Comparison of ENCODE assay signal across 1 cellular context in the genomic region with DNA sequence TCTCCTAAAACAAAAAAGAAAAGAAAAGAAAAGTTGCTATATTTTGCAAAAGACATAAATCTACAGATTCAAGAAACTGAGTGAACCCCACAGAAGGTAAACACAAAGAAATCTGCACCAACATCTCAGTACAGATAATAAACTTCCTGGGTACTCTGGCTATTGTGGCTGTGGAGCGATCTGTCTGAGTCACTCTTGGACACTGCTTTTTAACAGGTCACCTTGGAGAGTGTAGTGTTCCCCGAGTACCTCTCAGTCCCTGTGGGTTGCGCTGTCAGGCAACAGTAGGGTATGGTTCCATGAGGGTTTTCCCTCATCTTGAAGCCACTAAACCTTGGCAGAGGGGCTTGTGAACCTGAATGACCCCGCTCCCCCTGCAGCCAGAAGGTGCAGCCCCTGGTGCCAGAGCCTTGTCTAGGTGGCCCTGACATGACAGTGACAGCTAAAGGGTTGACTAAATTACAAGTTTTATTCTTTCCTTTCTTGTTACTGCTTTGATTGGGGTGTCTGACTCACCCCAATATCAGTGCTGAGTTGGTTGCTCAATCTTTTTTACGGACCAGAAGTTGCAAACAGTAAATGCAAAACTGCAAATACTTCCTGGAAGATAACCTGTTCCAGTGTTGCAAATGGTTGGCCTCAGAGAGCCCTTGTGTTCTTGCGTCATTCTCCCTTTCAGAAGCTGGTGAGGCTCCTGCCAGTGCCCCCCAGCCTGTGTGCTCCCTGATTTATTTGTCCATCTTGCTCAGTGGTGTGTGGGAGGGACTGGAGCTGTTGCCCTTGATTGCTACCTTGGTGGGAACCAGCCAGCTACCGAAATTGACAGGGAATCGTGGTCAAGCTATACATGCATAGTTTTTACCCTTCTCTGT.
TF ChIP-seq lines count a peak whose summit lies in the region.

No MANE protein-coding gene starts in this region.

TF ChIP-seq in HepG2, 621 proteins besides CTCF, POLR2A, EP300 and RAD21 (continues in another document):
- TF ChIP-seq, protein P1, sequence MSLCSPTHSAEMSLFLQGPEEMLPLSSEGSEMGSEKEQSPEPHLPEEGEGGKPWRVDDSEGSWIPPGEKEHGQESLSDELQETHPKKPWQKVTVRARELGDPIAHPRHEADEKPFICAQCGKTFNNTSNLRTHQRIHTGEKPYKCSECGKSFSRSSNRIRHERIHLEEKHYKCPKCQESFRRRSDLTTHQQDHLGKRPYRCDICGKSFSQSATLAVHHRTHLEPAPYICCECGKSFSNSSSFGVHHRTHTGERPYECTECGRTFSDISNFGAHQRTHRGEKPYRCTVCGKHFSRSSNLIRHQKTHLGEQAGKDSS (CRISPR knock-in tag; IDR thresholded peaks at IDR 0.05; ENCODE audit: borderline replicate concordance, low read depth): no peak
- TF ChIP-seq HNRNPL (IDR thresholded peaks at IDR 0.05; ENCODE audit: low read depth, low read length) (no peak), ATAD3A (CRISPR knock-in tag; IDR thresholded peaks at IDR 0.05) (no peak), SSRP1 (CRISPR knock-in tag; IDR thresholded peaks at IDR 0.05) (peak; percentile 75; the same call in 1 of the 2 replicates), ZNF724P (CRISPR knock-in tag; IDR thresholded peaks at IDR 0.05; ENCODE audit: borderline replicate concordance) (no peak), HOXA5 (CRISPR knock-in tag; IDR thresholded peaks at IDR 0.05) (peak; percentile 57; the same call in 1 of the 2 replicates), CEBPB (IDR thresholded peaks at IDR 0.05; ENCODE audit: borderline replicate concordance, low read depth, low read length) (peak; percentile 93), TCF7L2 (IDR thresholded peaks at IDR 0.05; ENCODE audit: low read depth, low read length) (no peak), CERS6 (CRISPR knock-in tag; IDR thresholded peaks at IDR 0.05) (no peak), ZNF503 (CRISPR knock-in tag; IDR thresholded peaks at IDR 0.05) (no peak), ZNF329 (CRISPR knock-in tag; IDR thresholded peaks at IDR 0.05; ENCODE audit: low read depth) (no peak), KLF11 (CRISPR knock-in tag; IDR thresholded peaks at IDR 0.05) (no peak), RERE (CRISPR knock-in tag; IDR thresholded peaks at IDR 0.05; ENCODE audit: low read depth) (no peak), PHF8 (CRISPR knock-in tag; IDR thresholded peaks at IDR 0.05) (no peak), TMF1 (CRISPR knock-in tag; IDR thresholded peaks at IDR 0.05; ENCODE audit: low read depth) (no peak), GTF3A (CRISPR knock-in tag; conservative IDR thresholded peaks at IDR 0.05) (no peak), ZNF235 (CRISPR knock-in tag; IDR thresholded peaks at IDR 0.05; ENCODE audit: borderline replicate concordance) (no peak), ZNF788 (CRISPR knock-in tag; IDR thresholded peaks at IDR 0.05; ENCODE audit: borderline replicate concordance) (no peak), SRY (CRISPR knock-in tag; IDR thresholded peaks at IDR 0.05) (no peak), ZNF280D (CRISPR knock-in tag; IDR thresholded peaks at IDR 0.05) (no peak), ZNF839 (CRISPR knock-in tag; IDR thresholded peaks at IDR 0.05; ENCODE audit: borderline replicate concordance) (no peak), ZNF800 (CRISPR knock-in tag; IDR thresholded peaks at IDR 0.05) (no peak), ZNF770 (CRISPR knock-in tag; IDR thresholded peaks at IDR 0.05) (0 out of 2 replicates have a peak, but pooled peaks have one; percentile 32), ZNF274 (CRISPR knock-in tag; IDR thresholded peaks at IDR 0.05) (no peak), MTF1 (CRISPR knock-in tag; IDR thresholded peaks at IDR 0.05) (no peak), MXI1 (IDR thresholded peaks at IDR 0.05; ENCODE audit: borderline replicate concordance, low read depth, low read length) (no peak), HOXD1 (CRISPR knock-in tag; IDR thresholded peaks at IDR 0.05) (no peak), JDP2 (CRISPR knock-in tag; IDR thresholded peaks at IDR 0.05; ENCODE audit: borderline replicate concordance) (no peak), NFE2L1 (CRISPR knock-in tag; IDR thresholded peaks at IDR 0.05; ENCODE audit: borderline replicate concordance) (no peak), PPARG (CRISPR knock-in tag; conservative IDR thresholded peaks at IDR 0.05) (peak; percentile 49; the same call in 1 of the 2 replicates), ZNF83 (CRISPR knock-in tag; IDR thresholded peaks at IDR 0.05; ENCODE audit: borderline replicate concordance) (no peak)
- TF ChIP-seq, protein P2, sequence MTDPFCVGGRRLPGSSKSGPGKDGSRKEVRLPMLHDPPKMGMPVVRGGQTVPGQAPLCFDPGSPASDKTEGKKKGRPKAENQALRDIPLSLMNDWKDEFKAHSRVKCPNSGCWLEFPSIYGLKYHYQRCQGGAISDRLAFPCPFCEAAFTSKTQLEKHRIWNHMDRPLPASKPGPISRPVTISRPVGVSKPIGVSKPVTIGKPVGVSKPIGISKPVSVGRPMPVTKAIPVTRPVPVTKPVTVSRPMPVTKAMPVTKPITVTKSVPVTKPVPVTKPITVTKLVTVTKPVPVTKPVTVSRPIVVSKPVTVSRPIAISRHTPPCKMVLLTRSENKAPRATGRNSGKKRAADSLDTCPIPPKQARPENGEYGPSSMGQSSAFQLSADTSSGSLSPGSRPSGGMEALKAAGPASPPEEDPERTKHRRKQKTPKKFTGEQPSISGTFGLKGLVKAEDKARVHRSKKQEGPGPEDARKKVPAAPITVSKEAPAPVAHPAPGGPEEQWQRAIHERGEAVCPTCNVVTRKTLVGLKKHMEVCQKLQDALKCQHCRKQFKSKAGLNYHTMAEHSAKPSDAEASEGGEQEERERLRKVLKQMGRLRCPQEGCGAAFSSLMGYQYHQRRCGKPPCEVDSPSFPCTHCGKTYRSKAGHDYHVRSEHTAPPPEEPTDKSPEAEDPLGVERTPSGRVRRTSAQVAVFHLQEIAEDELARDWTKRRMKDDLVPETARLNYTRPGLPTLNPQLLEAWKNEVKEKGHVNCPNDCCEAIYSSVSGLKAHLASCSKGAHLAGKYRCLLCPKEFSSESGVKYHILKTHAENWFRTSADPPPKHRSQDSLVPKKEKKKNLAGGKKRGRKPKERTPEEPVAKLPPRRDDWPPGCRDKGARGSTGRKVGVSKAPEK (CRISPR knock-in tag; IDR thresholded peaks at IDR 0.05; ENCODE audit: borderline replicate concordance): no peak
- TF ChIP-seq, protein P3, sequence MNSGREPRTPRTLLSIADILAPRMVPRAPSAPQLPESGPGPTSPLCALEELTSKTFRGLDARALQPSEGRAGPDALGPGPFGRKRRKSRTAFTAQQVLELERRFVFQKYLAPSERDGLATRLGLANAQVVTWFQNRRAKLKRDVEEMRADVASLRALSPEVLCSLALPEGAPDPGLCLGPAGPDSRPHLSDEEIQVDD (CRISPR knock-in tag; IDR thresholded peaks at IDR 0.05; ENCODE audit: borderline replicate concordance): no peak
